In genomic region chr10:124944982-124945381, GRCh38 we compare ENCODE assay signal across 21 cellular contexts. TPM values are rescaled to one million over a fixed set of nuclear protein-coding genes. Genes with fewer than 3 reads are reported as not detected.
A peak's percentile ranks its signal among the peaks of the same experiment; 100 is the strongest.
DNase-seq lines count a peak whose midpoint lies in the region; ATAC-seq, FAIRE-seq and TF ChIP-seq lines count a peak whose summit lies in the region.
"Had no signal": no experiment of that assay in that cellular context is flagged by ENCODE, and none has a peak within 500 bp of the region (broad histone marks: within the 10 kb centered on the region; RNA-seq: fewer than 3 reads in every experiment).

No MANE protein-coding gene starts in this region.

- no peaks in the 10 kb centered on the region for H3K9me3 Mint-ChIP-seq in activated naive CD4-positive, alpha-beta T cell treated with anti-CD3 and anti-CD28 coated beads, Interleukin-2, amount 50 U/mL, for 24 hours
- H3K9me3 Mint-ChIP-seq in activated naive CD4-positive, alpha-beta T cell treated with anti-CD3 and anti-CD28 coated beads, Interleukin-2, amount 50 U/mL, for 72 hours, result no peaks in the 10 kb centered on the region
- H3K9me3 Mint-ChIP-seq in astrocyte (ENCODE audit: unreplicated experiment), result no peaks in the 10 kb centered on the region
- H3K9me3 Mint-ChIP-seq: activated CD4-positive, alpha-beta T cell treated with anti-CD3 and anti-CD28 coated beads, Interleukin-2, amount 10 ng/mL, durations not matched to agents 24 days and 14 days; activated T-cell treated with anti-CD3 and anti-CD28 coated beads, Interleukin-2, amount 50 U/mL, for 4 hours; immature natural killer cell had no signal

- H3K4me1 ChIP-seq in astrocyte (ENCODE audit: insufficient read depth, low read length) (peaks cover 8% of the 10 kb centered on the region), gastroesophageal sphincter (peaks cover 7 to 87% (median 18%) of the 10 kb centered on the region in 3 donors), transverse colon (peaks cover 12 to 55% (median 26%) of the 10 kb centered on the region in 4 donors), PC-3 (ENCODE audit: insufficient read depth, low read length) (peaks cover 13% of the 10 kb centered on the region)

- no peaks in the 10 kb centered on the region for H3K27me3 Mint-ChIP-seq in activated naive CD4-positive, alpha-beta T cell treated with anti-CD3 and anti-CD28 coated beads, Interleukin-2, amount 50 U/mL, for 24 hours
- no peaks in the 10 kb centered on the region for H3K27me3 Mint-ChIP-seq in astrocyte (ENCODE audit: low read depth, unreplicated experiment)
- H3K27me3 Mint-ChIP-seq: activated CD4-positive, alpha-beta T cell treated with anti-CD3 and anti-CD28 coated beads, Interleukin-2, amount 10 ng/mL, durations not matched to agents 24 days and 14 days had no signal

- in situ Hi-C loops in transverse colon (cut with MboI; ENCODE audit: low pct_ligation_motif_present in 1 of 4, low pct_unique_long_range_greater_than_20kb in 1 of 4, low sequenced_read_pairs in 3 of 4), result no loop called here

- intact Hi-C loops in transverse colon (cut with DNase I; ENCODE audit: low total_unique reads) (no loop called here), PC-3 (cut with micrococcal nuclease) (no loop called here), lower leg skin (cut with DNase I; ENCODE audit: low total_unique reads) (no loop called here)

- TF ChIP-seq EP300 in gastroesophageal sphincter (IDR thresholded peaks at IDR 0.05) (no peak), transverse colon (IDR thresholded peaks at IDR 0.05; ENCODE audit: low read depth) (no peak)

- no peak for ATAC-seq in activated naive CD4-positive, alpha-beta T cell treated with anti-CD3 and anti-CD28 coated beads, Interleukin-2, amount 50 U/mL, for 72 hours
- ATAC-seq in gastroesophageal sphincter (peak; percentile 59), PC-3 (no peak), GM18498 (IDR thresholded peaks at IDR 0.05; ENCODE audit: unreplicated experiment) (no peak)
- ATAC-seq: activated T-cell treated with anti-CD3 and anti-CD28 coated beads, Interleukin-2, amount 50 U/mL, for 4 hours; mucosa of descending colon; pancreas had no signal

- H3K4me2 ChIP-seq in astrocyte (ENCODE audit: low read length) (no peak overlapping the region), PC-3 (ENCODE audit: low read length) (no peak overlapping the region)

- no peak overlapping the region for H3K4me3 Mint-ChIP-seq in activated naive CD4-positive, alpha-beta T cell treated with anti-CD3 and anti-CD28 coated beads, Interleukin-2, amount 50 U/mL, for 24 hours
- no peak overlapping the region for H3K4me3 Mint-ChIP-seq in astrocyte (ENCODE audit: unreplicated experiment)
- H3K4me3 Mint-ChIP-seq: activated CD4-positive, alpha-beta T cell treated with anti-CD3 and anti-CD28 coated beads, Interleukin-2, amount 10 ng/mL, durations not matched to agents 24 days and 14 days; activated T-cell treated with anti-CD3 and anti-CD28 coated beads, Interleukin-2, amount 50 U/mL, for 4 hours; immature natural killer cell had no signal

- no peaks in the 10 kb centered on the region for H3F3A ChIP-seq in PC-3 (ENCODE audit: low read length, unreplicated experiment)

- BruUV-seq in PC-3 (replicated peaks; lab: Mats Ljungman, UMichigan), result no TSS peak

- H3K4me1 Mint-ChIP-seq in activated naive CD4-positive, alpha-beta T cell treated with anti-CD3 and anti-CD28 coated beads, Interleukin-2, amount 50 U/mL, for 24 hours, result peaks cover 78% of the 10 kb centered on the region
- H3K4me1 Mint-ChIP-seq in astrocyte (ENCODE audit: low read depth, unreplicated experiment), result peaks cover 30% of the 10 kb centered on the region

- H3K79me2 ChIP-seq in astrocyte (ENCODE audit: insufficient read depth, low read length) (peaks cover 96% of the 10 kb centered on the region), PC-3 (ENCODE audit: low read length) (peaks cover 92% of the 10 kb centered on the region)

- H3K36me3 ChIP-seq in astrocyte (ENCODE audit: insufficient read depth, low read length), result peaks cover 3% of the 10 kb centered on the region
- peaks cover 0 to 3% of the 10 kb centered on the region in 2 donors for H3K36me3 ChIP-seq in gastroesophageal sphincter
- H3K36me3 ChIP-seq in transverse colon, result no peaks in the 10 kb centered on the region
- H3K36me3 ChIP-seq in PC-3 (ENCODE audit: low read depth, low read length), result no peaks in the 10 kb centered on the region
- H3K36me3 ChIP-seq: pancreas had no signal

- POLR2A ChIA-PET in PC-3 (lab: Charles Lee; ENCODE audit: unreplicated experiment), result no interaction called here

- no peak overlapping the region for H3K9ac ChIP-seq in astrocyte (ENCODE audit: low read length)
- no peak overlapping the region for H3K9ac ChIP-seq in PC-3 (ENCODE audit: low read length)

- peak overlapping the region; percentile 3 for H3K27ac Mint-ChIP-seq in activated naive CD4-positive, alpha-beta T cell treated with anti-CD3 and anti-CD28 coated beads, Interleukin-2, amount 50 U/mL, for 24 hours
- no peak overlapping the region for H3K27ac Mint-ChIP-seq in activated naive CD4-positive, alpha-beta T cell treated with anti-CD3 and anti-CD28 coated beads, Interleukin-2, amount 50 U/mL, for 72 hours
- H3K27ac Mint-ChIP-seq in astrocyte (ENCODE audit: unreplicated experiment), result peak overlapping the region; percentile 62
- H3K27ac Mint-ChIP-seq: activated CD4-positive, alpha-beta T cell treated with anti-CD3 and anti-CD28 coated beads, Interleukin-2, amount 10 ng/mL, durations not matched to agents 24 days and 14 days had no signal

- WGBS in gastroesophageal sphincter (ENCODE audit: low coverage in 1 of 2), 2 donors, result 69 to 72% methylated on average over 2 of the region's 2 CpGs
- 79% methylated on average over 2 of the region's 2 CpGs for WGBS in transverse colon (ENCODE audit: low coverage in 1 of 2), 2 donors
- 62 to 67% methylated on average over 2 of the region's 2 CpGs for WGBS in lower leg skin, 2 donors

- H3K9me3 ChIP-seq in astrocyte (ENCODE audit: insufficient read depth, low read depth, low read length) (no peaks in the 10 kb centered on the region), gastroesophageal sphincter (no peaks in the 10 kb centered on the region), transverse colon (no peaks in the 10 kb centered on the region), PC-3 (ENCODE audit: low read length) (no peaks in the 10 kb centered on the region)
- H3K9me3 ChIP-seq: Caco-2, esophagus squamous epithelium, mucosa of descending colon, pancreas, SJCRH30 had no signal

- H4K20me1 ChIP-seq in astrocyte (ENCODE audit: insufficient read depth, low read length), result peaks cover 95% of the 10 kb centered on the region
- H4K20me1 ChIP-seq in PC-3 (ENCODE audit: low read length), result peaks cover 35% of the 10 kb centered on the region

- no peak for DNase-seq in activated naive CD4-positive, alpha-beta T cell treated with anti-CD3 and anti-CD28 coated beads, Interleukin-2, amount 50 U/mL, for 72 hours (ENCODE audit: low spot score in 2 of 2)
- DNase-seq in astrocyte (ENCODE audit: low read depth), result peak; percentile 64
- no peak for DNase-seq in transverse colon
- no peak for DNase-seq in PC-3
- no peak for DNase-seq in lower leg skin (ENCODE audit: low spot score in 2 of 2)
- DNase-seq: activated CD4-positive, alpha-beta T cell treated with anti-CD3 and anti-CD28 coated beads, Interleukin-2, amount 10 ng/mL, durations not matched to agents 24 days and 14 days; activated T-cell treated with anti-CD3 and anti-CD28 coated beads, Interleukin-2, amount 50 U/mL, for 4 hours; Caco-2; dermis blood vessel endothelial cell; esophagus squamous epithelium; GF-D8; immature natural killer cell; mucosa of descending colon; NCI-H1048; NCI-H2171 treated with DMSO at 0.1 percent for 48 hours; pancreas; SJCRH30; T-helper 9 cell had no signal

- H3K36me3 Mint-ChIP-seq in activated naive CD4-positive, alpha-beta T cell treated with anti-CD3 and anti-CD28 coated beads, Interleukin-2, amount 50 U/mL, for 24 hours, result peaks cover 20% of the 10 kb centered on the region
- peaks cover 0 to 7% of the 10 kb centered on the region in 2 donors for H3K36me3 Mint-ChIP-seq in activated naive CD4-positive, alpha-beta T cell treated with anti-CD3 and anti-CD28 coated beads, Interleukin-2, amount 50 U/mL, for 72 hours
- peaks cover 2% of the 10 kb centered on the region for H3K36me3 Mint-ChIP-seq in astrocyte (ENCODE audit: low read depth, unreplicated experiment)

- H3K27me3 ChIP-seq in astrocyte (ENCODE audit: insufficient read depth, low read length), result no peaks in the 10 kb centered on the region
- no peaks in the 10 kb centered on the region for H3K27me3 ChIP-seq in gastroesophageal sphincter
- H3K27me3 ChIP-seq in transverse colon, result no peaks in the 10 kb centered on the region
- H3K27me3 ChIP-seq in PC-3 (ENCODE audit: low read length), result no peaks in the 10 kb centered on the region
- H3K27me3 ChIP-seq: esophagus squamous epithelium, pancreas, SJCRH30 had no signal

- no peak overlapping the region for H2AFZ ChIP-seq in astrocyte (ENCODE audit: low read depth, low read length)
- H2AFZ ChIP-seq in PC-3 (ENCODE audit: low read length), result no peak overlapping the region

- H3K27ac ChIP-seq in astrocyte (ENCODE audit: low read depth, low read length) (no peak overlapping the region), gastroesophageal sphincter (no peak overlapping the region), transverse colon (peak overlapping the region in 3 of 4 donors; percentile 38 to 42 (median 41)), PC-3 (ENCODE audit: low read length) (no peak overlapping the region)
- H3K27ac ChIP-seq: pancreas, SJCRH30 had no signal

- CTCF ChIA-PET in PC-3 (lab: Charles Lee), result no interaction called here

- TF ChIP-seq CTCF in astrocyte (IDR thresholded peaks at IDR 0.05; ENCODE audit: insufficient read depth, low read depth, low read length) (no peak), gastroesophageal sphincter (IDR thresholded peaks at IDR 0.05) (no peak), transverse colon (IDR thresholded peaks at IDR 0.05) (no peak), PC-3 (conservative IDR thresholded peaks at IDR 0.05; ENCODE audit: low read depth, low read length) (no peak), lower leg skin (IDR thresholded peaks at IDR 0.05) (no peak)

- TF ChIP-seq POLR2A in gastroesophageal sphincter (IDR thresholded peaks at IDR 0.05), result no peak
- TF ChIP-seq POLR2A in transverse colon (IDR thresholded peaks at IDR 0.05), result no peak
- no peak for TF ChIP-seq POLR2A in lower leg skin (IDR thresholded peaks at IDR 0.05)

- no peak for FAIRE-seq in astrocyte (lab: Jason Lieb, UNC)
- FAIRE-seq: pancreas had no signal

- no peaks in the 10 kb centered on the region for H3K9me2 ChIP-seq in PC-3 (replicated peaks; ENCODE audit: low read length)

- H3K4me3 ChIP-seq in astrocyte (ENCODE audit: insufficient read depth, low read depth, low read length) (no peak overlapping the region), gastroesophageal sphincter (no peak overlapping the region), transverse colon (no peak overlapping the region), PC-3 (ENCODE audit: low read length) (no peak overlapping the region), lower leg skin (ENCODE audit: low read depth, poor library complexity, severe bottlenecking) (no peak overlapping the region)
- H3K4me3 ChIP-seq: mucosa of descending colon, pancreas, SJCRH30 had no signal

RNA-seq across cellular contexts. Expression of gene ZRANB1, which starts 3.1 kb away (rescaled TPM):
- 10 to 100 TPM; 10.4 to 12.3 TPM for total RNA-seq in activated naive CD4-positive, alpha-beta T cell treated with anti-CD3 and anti-CD28 coated beads, Interleukin-2, amount 50 U/mL, for 72 hours
- total RNA-seq in astrocyte, result 24.5 and 24.9 TPM in 2 replicates
- total RNA-seq in gastroesophageal sphincter, result 10 to 100 TPM; 35.5 to 48.7 (median 44.3) TPM
- 10 to 100 TPM in 3 of 4 donors, 1 to 10 TPM in 1; 8.4 to 24.0 (median 16.8) TPM for total RNA-seq in transverse colon
- 12.8 and 13.1 TPM in 2 replicates for total RNA-seq in PC-3 (2014; rRNA removed)
- total RNA-seq in lower leg skin, result 10 to 100 TPM; 26.5 to 40.6 (median 35.0) TPM

Comparison
In these comparisons a context has a peak if more than half of its experiments do, and no peak if none do; other contexts are left out.
1. H3K27ac Mint-ChIP-seq: peak in activated naive CD4-positive, alpha-beta T cell treated with anti-CD3 and anti-CD28 coated beads, Interleukin-2, amount 50 U/mL, for 24 hours (single experiment) and astrocyte (single experiment); none in activated naive CD4-positive, alpha-beta T cell treated with anti-CD3 and anti-CD28 coated beads, Interleukin-2, amount 50 U/mL, for 72 hours (0 of 2).
2. H3K27ac ChIP-seq: peak in transverse colon (3 of 4); none in astrocyte (single experiment), gastroesophageal sphincter (0 of 4) and PC-3 (single experiment).